In genomic region chr13:40639226-40639681, GRCh38 we compare ENCODE assay signal across 10 cellular contexts. TPM values are rescaled to one million over a fixed set of nuclear protein-coding genes. Genes with fewer than 3 reads are reported as not detected.
DNase-seq lines count a peak whose midpoint lies in the region; ATAC-seq and TF ChIP-seq lines count a peak whose summit lies in the region.
"Had no signal": no experiment of that assay in that cellular context is flagged by ENCODE, and none has a peak within 500 bp of the region (broad histone marks: within the 10 kb centered on the region; RNA-seq: fewer than 3 reads in every experiment).

No MANE protein-coding gene starts in this region.

- no peaks in the 10 kb centered on the region for H3K36me3 ChIP-seq in CD8-positive, alpha-beta T cell (ENCODE audit: insufficient read depth, low read length)

- H3K4me1 Mint-ChIP-seq in CD8-positive, alpha-beta T cell (ENCODE audit: low read depth), result peaks cover 87% of the 10 kb centered on the region
- H3K4me1 Mint-ChIP-seq in chondrocyte (ENCODE audit: low read depth), result peaks cover 39% of the 10 kb centered on the region

- intact Hi-C loops in CD8-positive, alpha-beta T cell (cut with DNase I, micrococcal nuclease), result no loop called here

- H3K27me3 Mint-ChIP-seq in CD8-positive, alpha-beta T cell (ENCODE audit: low read depth), result no peaks in the 10 kb centered on the region
- H3K27me3 Mint-ChIP-seq in chondrocyte (ENCODE audit: low read depth), result no peaks in the 10 kb centered on the region

- TF ChIP-seq CTCF in CD8-positive, alpha-beta T cell (IDR thresholded peaks at IDR 0.05), result no peak
- no peak for TF ChIP-seq CTCF in chondrocyte (IDR thresholded peaks at IDR 0.05)

- no peak overlapping the region for H3K4me3 Mint-ChIP-seq in CD8-positive, alpha-beta T cell
- no peak overlapping the region for H3K4me3 Mint-ChIP-seq in chondrocyte (ENCODE audit: unreplicated experiment)

- ATAC-seq in CD8-positive, alpha-beta T cell, result no peak
- ATAC-seq in GM21381 (IDR thresholded peaks at IDR 0.05; ENCODE audit: unreplicated experiment) (no peak), GM18505 (IDR thresholded peaks at IDR 0.05; ENCODE audit: unreplicated experiment) (no peak), GM21786 (IDR thresholded peaks at IDR 0.05; ENCODE audit: unreplicated experiment) (no peak)

- no peak for DNase-seq in CD8-positive, alpha-beta T cell
- DNase-seq in RPMI7951 (ENCODE audit: low read depth), result peak; percentile 45
- peak; percentile 49 for DNase-seq in fibroblast of the conjunctiva (ENCODE audit: low read depth)
- DNase-seq in pons (ENCODE audit: low spot score), result peak; percentile 38
- DNase-seq in chondrocyte (ENCODE audit: low spot score), result no peak
- DNase-seq: GF-D8, SW 1271 had no signal

- H3K9me3 ChIP-seq in CD8-positive, alpha-beta T cell (ENCODE audit: low read length), result no peaks in the 10 kb centered on the region

- no peaks in the 10 kb centered on the region for H3K9me3 Mint-ChIP-seq in CD8-positive, alpha-beta T cell
- H3K9me3 Mint-ChIP-seq in chondrocyte (ENCODE audit: low read depth), result no peaks in the 10 kb centered on the region

- H3K27ac Mint-ChIP-seq in CD8-positive, alpha-beta T cell, result peak overlapping the region; percentile 53
- H3K27ac Mint-ChIP-seq in chondrocyte (ENCODE audit: unreplicated experiment), result no peak overlapping the region

- CTCF ChIA-PET in CD8-positive, alpha-beta T cell (lab: Charles Lee), result no interaction called here

- POLR2A ChIA-PET in CD8-positive, alpha-beta T cell (lab: Charles Lee), result no interaction called here

- H3K4me3 ChIP-seq in CD8-positive, alpha-beta T cell (ENCODE audit: low read depth, low read length), result no peak overlapping the region

- no peaks in the 10 kb centered on the region for H3K27me3 ChIP-seq in CD8-positive, alpha-beta T cell (ENCODE audit: insufficient read depth, low read length)

- H3K36me3 Mint-ChIP-seq in CD8-positive, alpha-beta T cell, result peaks cover 34% of the 10 kb centered on the region
- no peaks in the 10 kb centered on the region for H3K36me3 Mint-ChIP-seq in chondrocyte (ENCODE audit: low read depth)

- H3K4me1 ChIP-seq in CD8-positive, alpha-beta T cell (ENCODE audit: insufficient read depth, low read length), result peaks cover 90% of the 10 kb centered on the region

- no peak for TF ChIP-seq POLR2A in GM18505 (IDR thresholded peaks at IDR 0.05; ENCODE audit: borderline replicate concordance, extremely low read depth, insufficient read depth, insufficient read length)

- no peak overlapping the region for H3K27ac ChIP-seq in CD8-positive, alpha-beta T cell (ENCODE audit: low read depth, low read length)

RNA-seq across cellular contexts. Expression of gene FOXO1, which starts 27.2 kb away (rescaled TPM):
- 10 to 100 TPM; 97.2 to 97.3 TPM for total RNA-seq in CD8-positive, alpha-beta T cell
- 1.2 and 1.6 TPM in 2 replicates for total RNA-seq in RPMI7951 (2014; rRNA removed; shearing (Covaris generic))
- 8.9 to 17.7 TPM (median 9.7 TPM) in 3 replicates for total RNA-seq in chondrocyte

Comparison
In these comparisons a context has a peak if more than half of its experiments do, and no peak if none do; other contexts are left out.
1. DNase-seq: peak in RPMI7951 (single experiment), fibroblast of the conjunctiva (single experiment) and pons (single experiment); none in CD8-positive, alpha-beta T cell (0 of 7) and chondrocyte (single experiment).